In genomic region chr14:74945852-74946658, GRCh38 we compare ENCODE assay signal across 1 cellular context.
TF ChIP-seq lines count a peak whose summit lies in the region.

No MANE protein-coding gene starts in this region.

TF ChIP-seq in HepG2, 621 proteins besides CTCF, POLR2A, EP300 and RAD21 (continued from another document and continues in another):
- TF ChIP-seq ARID5B (CRISPR knock-in tag; IDR thresholded peaks at IDR 0.05) = no peak; the same call in none of the 2 replicates
- TF ChIP-seq, protein P1, sequence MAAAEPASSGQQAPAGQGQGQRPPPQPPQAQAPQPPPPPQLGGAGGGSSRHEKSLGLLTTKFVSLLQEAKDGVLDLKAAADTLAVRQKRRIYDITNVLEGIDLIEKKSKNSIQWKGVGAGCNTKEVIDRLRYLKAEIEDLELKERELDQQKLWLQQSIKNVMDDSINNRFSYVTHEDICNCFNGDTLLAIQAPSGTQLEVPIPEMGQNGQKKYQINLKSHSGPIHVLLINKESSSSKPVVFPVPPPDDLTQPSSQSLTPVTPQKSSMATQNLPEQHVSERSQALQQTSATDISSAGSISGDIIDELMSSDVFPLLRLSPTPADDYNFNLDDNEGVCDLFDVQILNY (CRISPR knock-in tag; conservative IDR thresholded peaks at IDR 0.05) = no peak
- no peak for TF ChIP-seq ZNF547 (CRISPR knock-in tag; IDR thresholded peaks at IDR 0.05)
- TF ChIP-seq, protein P2, sequence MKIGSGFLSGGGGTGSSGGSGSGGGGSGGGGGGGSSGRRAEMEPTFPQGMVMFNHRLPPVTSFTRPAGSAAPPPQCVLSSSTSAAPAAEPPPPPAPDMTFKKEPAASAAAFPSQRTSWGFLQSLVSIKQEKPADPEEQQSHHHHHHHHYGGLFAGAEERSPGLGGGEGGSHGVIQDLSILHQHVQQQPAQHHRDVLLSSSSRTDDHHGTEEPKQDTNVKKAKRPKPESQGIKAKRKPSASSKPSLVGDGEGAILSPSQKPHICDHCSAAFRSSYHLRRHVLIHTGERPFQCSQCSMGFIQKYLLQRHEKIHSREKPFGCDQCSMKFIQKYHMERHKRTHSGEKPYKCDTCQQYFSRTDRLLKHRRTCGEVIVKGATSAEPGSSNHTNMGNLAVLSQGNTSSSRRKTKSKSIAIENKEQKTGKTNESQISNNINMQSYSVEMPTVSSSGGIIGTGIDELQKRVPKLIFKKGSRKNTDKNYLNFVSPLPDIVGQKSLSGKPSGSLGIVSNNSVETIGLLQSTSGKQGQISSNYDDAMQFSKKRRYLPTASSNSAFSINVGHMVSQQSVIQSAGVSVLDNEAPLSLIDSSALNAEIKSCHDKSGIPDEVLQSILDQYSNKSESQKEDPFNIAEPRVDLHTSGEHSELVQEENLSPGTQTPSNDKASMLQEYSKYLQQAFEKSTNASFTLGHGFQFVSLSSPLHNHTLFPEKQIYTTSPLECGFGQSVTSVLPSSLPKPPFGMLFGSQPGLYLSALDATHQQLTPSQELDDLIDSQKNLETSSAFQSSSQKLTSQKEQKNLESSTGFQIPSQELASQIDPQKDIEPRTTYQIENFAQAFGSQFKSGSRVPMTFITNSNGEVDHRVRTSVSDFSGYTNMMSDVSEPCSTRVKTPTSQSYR (CRISPR knock-in tag; IDR thresholded peaks at IDR 0.05; ENCODE audit: borderline replicate concordance) = peak; percentile 25; the same call in 1 of the 2 replicates
- TF ChIP-seq FLYWCH1 (CRISPR knock-in tag; IDR thresholded peaks at IDR 0.05) = no peak
- no peak for TF ChIP-seq ZNF792 (CRISPR knock-in tag; IDR thresholded peaks at IDR 0.05)
- TF ChIP-seq POLR2AphosphoS2 (IDR thresholded peaks at IDR 0.05; ENCODE audit: low read depth, low read length) = no peak
- no peak for TF ChIP-seq ATF5 (CRISPR knock-in tag; IDR thresholded peaks at IDR 0.05; ENCODE audit: low read depth)
- TF ChIP-seq U2AF2 (IDR thresholded peaks at IDR 0.05; ENCODE audit: low read depth, low read length) = no peak
- no peak for TF ChIP-seq MTF2 (CRISPR knock-in tag; IDR thresholded peaks at IDR 0.05; ENCODE audit: borderline replicate concordance)
- TF ChIP-seq SOX6 (IDR thresholded peaks at IDR 0.05) = no peak
- peak; percentile 77 for TF ChIP-seq SOX6 (CRISPR knock-in tag; IDR thresholded peaks at IDR 0.05)
- no peak for TF ChIP-seq ZNF264 (CRISPR knock-in tag; IDR thresholded peaks at IDR 0.05)
- TF ChIP-seq ZNF773 (CRISPR knock-in tag; IDR thresholded peaks at IDR 0.05; ENCODE audit: borderline replicate concordance) = no peak
- peak; percentile 72; the same call in 1 of the 2 replicates for TF ChIP-seq FOSL1 (CRISPR knock-in tag; IDR thresholded peaks at IDR 0.05; ENCODE audit: borderline replicate concordance)
- no peak for TF ChIP-seq MXD4 (CRISPR knock-in tag; IDR thresholded peaks at IDR 0.05)
- TF ChIP-seq HNRNPUL1 (IDR thresholded peaks at IDR 0.05; ENCODE audit: low read depth, low read length) = no peak
- TF ChIP-seq MIXL1 (CRISPR knock-in tag; IDR thresholded peaks at IDR 0.05) = peak; percentile 66
- no peak for TF ChIP-seq ZNF576 (CRISPR knock-in tag; IDR thresholded peaks at IDR 0.05)
- TF ChIP-seq HOXA3 (CRISPR knock-in tag; IDR thresholded peaks at IDR 0.05) = no peak
- TF ChIP-seq FOXP4 (CRISPR knock-in tag; IDR thresholded peaks at IDR 0.05) = peak; percentile 85
- no peak for TF ChIP-seq KLF9 (CRISPR knock-in tag; IDR thresholded peaks at IDR 0.05; ENCODE audit: low read depth)
- no peak for TF ChIP-seq ZNF335 (CRISPR knock-in tag; IDR thresholded peaks at IDR 0.05)
- no peak for TF ChIP-seq ZNF501 (CRISPR knock-in tag; IDR thresholded peaks at IDR 0.05)
- no peak for TF ChIP-seq ZZZ3 (CRISPR knock-in tag; IDR thresholded peaks at IDR 0.05; ENCODE audit: borderline replicate concordance)
- no peak; the same call in 1 of the 2 replicates for TF ChIP-seq ZNF782 (CRISPR knock-in tag; IDR thresholded peaks at IDR 0.05; ENCODE audit: borderline replicate concordance)
- no peak for TF ChIP-seq MLLT10 (CRISPR knock-in tag; IDR thresholded peaks at IDR 0.05)
- no peak for TF ChIP-seq ZNF430 (CRISPR knock-in tag; IDR thresholded peaks at IDR 0.05)
- TF ChIP-seq ZNF761 (CRISPR knock-in tag; conservative IDR thresholded peaks at IDR 0.05) = no peak
- TF ChIP-seq ZNF510 (CRISPR knock-in tag; IDR thresholded peaks at IDR 0.05; ENCODE audit: low read depth) = 0 out of 2 replicates have a peak, but pooled peaks have one; percentile 53
- TF ChIP-seq ZNF260 (CRISPR knock-in tag; IDR thresholded peaks at IDR 0.05; ENCODE audit: borderline replicate concordance, low read depth) = no peak
- TF ChIP-seq RAD51 (IDR thresholded peaks at IDR 0.05; ENCODE audit: borderline replicate concordance) = no peak
- TF ChIP-seq ZBTB38 (CRISPR knock-in tag; IDR thresholded peaks at IDR 0.05) = no peak
- no peak for TF ChIP-seq ZNF460 (CRISPR knock-in tag; IDR thresholded peaks at IDR 0.05; ENCODE audit: borderline replicate concordance)
- TF ChIP-seq SPEN (CRISPR knock-in tag; IDR thresholded peaks at IDR 0.05; ENCODE audit: low read depth) = no peak
- TF ChIP-seq ZBTB8A (CRISPR knock-in tag; IDR thresholded peaks at IDR 0.05; ENCODE audit: borderline replicate concordance, low read depth) = no peak
- no peak for TF ChIP-seq KLF16 (CRISPR knock-in tag; IDR thresholded peaks at IDR 0.05)
- 0 out of 2 replicates have a peak, but pooled peaks have one; percentile 7 for TF ChIP-seq ZFX (CRISPR knock-in tag; IDR thresholded peaks at IDR 0.05; ENCODE audit: low read depth)
- TF ChIP-seq ZNF496 (CRISPR knock-in tag; IDR thresholded peaks at IDR 0.05; ENCODE audit: insufficient replicate concordance) = no peak
- TF ChIP-seq ZNF207 (IDR thresholded peaks at IDR 0.05; ENCODE audit: borderline replicate concordance) = no peak
- TF ChIP-seq REL (CRISPR knock-in tag; conservative IDR thresholded peaks at IDR 0.05) = no peak
- no peak for TF ChIP-seq SRSF9 (IDR thresholded peaks at IDR 0.05; ENCODE audit: borderline replicate concordance, insufficient read depth, low read depth, low read length, poor library complexity, severe bottlenecking)
- TF ChIP-seq, protein P3, sequence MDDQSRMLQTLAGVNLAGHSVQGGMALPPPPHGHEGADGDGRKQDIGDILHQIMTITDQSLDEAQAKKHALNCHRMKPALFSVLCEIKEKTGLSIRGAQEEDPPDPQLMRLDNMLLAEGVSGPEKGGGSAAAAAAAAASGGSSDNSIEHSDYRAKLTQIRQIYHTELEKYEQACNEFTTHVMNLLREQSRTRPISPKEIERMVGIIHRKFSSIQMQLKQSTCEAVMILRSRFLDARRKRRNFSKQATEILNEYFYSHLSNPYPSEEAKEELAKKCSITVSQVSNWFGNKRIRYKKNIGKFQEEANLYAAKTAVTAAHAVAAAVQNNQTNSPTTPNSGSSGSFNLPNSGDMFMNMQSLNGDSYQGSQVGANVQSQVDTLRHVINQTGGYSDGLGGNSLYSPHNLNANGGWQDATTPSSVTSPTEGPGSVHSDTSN (CRISPR knock-in tag; IDR thresholded peaks at IDR 0.05; ENCODE audit: borderline replicate concordance) = no peak
- TF ChIP-seq, protein P4, sequence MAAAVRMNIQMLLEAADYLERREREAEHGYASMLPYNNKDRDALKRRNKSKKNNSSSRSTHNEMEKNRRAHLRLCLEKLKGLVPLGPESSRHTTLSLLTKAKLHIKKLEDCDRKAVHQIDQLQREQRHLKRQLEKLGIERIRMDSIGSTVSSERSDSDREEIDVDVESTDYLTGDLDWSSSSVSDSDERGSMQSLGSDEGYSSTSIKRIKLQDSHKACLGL (CRISPR knock-in tag; IDR thresholded peaks at IDR 0.05) = 0 out of 2 replicates have a peak, but pooled peaks have one; percentile 18
- TF ChIP-seq TOPORS (CRISPR knock-in tag; IDR thresholded peaks at IDR 0.05) = no peak
- peak; percentile 32; the same call in 1 of the 2 replicates for TF ChIP-seq SOX13 (IDR thresholded peaks at IDR 0.05)
- peak in 1 of 2 experiments; percentile 76; a peak in 2 of 4 replicates for TF ChIP-seq SOX13 (CRISPR knock-in tag; conservative IDR thresholded peaks at IDR 0.05 in 1 of 2, IDR thresholded peaks at IDR 0.05 in 1 of 2)
- TF ChIP-seq ZNF343 (CRISPR knock-in tag; IDR thresholded peaks at IDR 0.05) = no peak
- no peak for TF ChIP-seq ZBTB7B (CRISPR knock-in tag; IDR thresholded peaks at IDR 0.05)
- TF ChIP-seq ZNF354B (CRISPR knock-in tag; IDR thresholded peaks at IDR 0.05) = no peak
- TF ChIP-seq, protein P5, sequence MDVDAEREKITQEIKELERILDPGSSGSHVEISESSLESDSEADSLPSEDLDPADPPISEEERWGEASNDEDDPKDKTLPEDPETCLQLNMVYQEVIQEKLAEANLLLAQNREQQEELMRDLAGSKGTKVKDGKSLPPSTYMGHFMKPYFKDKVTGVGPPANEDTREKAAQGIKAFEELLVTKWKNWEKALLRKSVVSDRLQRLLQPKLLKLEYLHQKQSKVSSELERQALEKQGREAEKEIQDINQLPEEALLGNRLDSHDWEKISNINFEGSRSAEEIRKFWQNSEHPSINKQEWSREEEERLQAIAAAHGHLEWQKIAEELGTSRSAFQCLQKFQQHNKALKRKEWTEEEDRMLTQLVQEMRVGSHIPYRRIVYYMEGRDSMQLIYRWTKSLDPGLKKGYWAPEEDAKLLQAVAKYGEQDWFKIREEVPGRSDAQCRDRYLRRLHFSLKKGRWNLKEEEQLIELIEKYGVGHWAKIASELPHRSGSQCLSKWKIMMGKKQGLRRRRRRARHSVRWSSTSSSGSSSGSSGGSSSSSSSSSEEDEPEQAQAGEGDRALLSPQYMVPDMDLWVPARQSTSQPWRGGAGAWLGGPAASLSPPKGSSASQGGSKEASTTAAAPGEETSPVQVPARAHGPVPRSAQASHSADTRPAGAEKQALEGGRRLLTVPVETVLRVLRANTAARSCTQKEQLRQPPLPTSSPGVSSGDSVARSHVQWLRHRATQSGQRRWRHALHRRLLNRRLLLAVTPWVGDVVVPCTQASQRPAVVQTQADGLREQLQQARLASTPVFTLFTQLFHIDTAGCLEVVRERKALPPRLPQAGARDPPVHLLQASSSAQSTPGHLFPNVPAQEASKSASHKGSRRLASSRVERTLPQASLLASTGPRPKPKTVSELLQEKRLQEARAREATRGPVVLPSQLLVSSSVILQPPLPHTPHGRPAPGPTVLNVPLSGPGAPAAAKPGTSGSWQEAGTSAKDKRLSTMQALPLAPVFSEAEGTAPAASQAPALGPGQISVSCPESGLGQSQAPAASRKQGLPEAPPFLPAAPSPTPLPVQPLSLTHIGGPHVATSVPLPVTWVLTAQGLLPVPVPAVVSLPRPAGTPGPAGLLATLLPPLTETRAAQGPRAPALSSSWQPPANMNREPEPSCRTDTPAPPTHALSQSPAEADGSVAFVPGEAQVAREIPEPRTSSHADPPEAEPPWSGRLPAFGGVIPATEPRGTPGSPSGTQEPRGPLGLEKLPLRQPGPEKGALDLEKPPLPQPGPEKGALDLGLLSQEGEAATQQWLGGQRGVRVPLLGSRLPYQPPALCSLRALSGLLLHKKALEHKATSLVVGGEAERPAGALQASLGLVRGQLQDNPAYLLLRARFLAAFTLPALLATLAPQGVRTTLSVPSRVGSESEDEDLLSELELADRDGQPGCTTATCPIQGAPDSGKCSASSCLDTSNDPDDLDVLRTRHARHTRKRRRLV (CRISPR knock-in tag; IDR thresholded peaks at IDR 0.05) = 0 out of 2 replicates have a peak, but pooled peaks have one; percentile 18
- TF ChIP-seq SOX5 (CRISPR knock-in tag; IDR thresholded peaks at IDR 0.05; ENCODE audit: borderline replicate concordance) = peak; percentile 57; the same call in 1 of the 2 replicates
- TF ChIP-seq ZNF230 (CRISPR knock-in tag; IDR thresholded peaks at IDR 0.05) = no peak
- no peak for TF ChIP-seq ZNF703 (CRISPR knock-in tag; IDR thresholded peaks at IDR 0.05; ENCODE audit: borderline replicate concordance)
